In genomic region chr5:60492958-60493357, GRCh38 we compare ENCODE assay signal across 23 cellular contexts.
DNase-seq lines count a peak whose midpoint lies in the region; ATAC-seq and TF ChIP-seq lines count a peak whose summit lies in the region.
"Had no signal": no experiment of that assay in that cellular context is flagged by ENCODE, and none has a peak within 500 bp of the region (broad histone marks: within the 10 kb centered on the region; RNA-seq: fewer than 3 reads in every experiment).

No MANE protein-coding gene starts in this region.

- ATAC-seq in GM23338 = no peak
- ATAC-seq: activated CD4-positive, CD25-positive, alpha-beta regulatory T cell treated with anti-CD3 and anti-CD28 coated beads, Interleukin-2, amount 50 U/mL, for 24 hours had no signal

- H2AFZ ChIP-seq in GM23338 = no peak overlapping the region

- no peak overlapping the region for H3K4me2 ChIP-seq in GM23338

- H3K27ac Mint-ChIP-seq in HFFc6 (peak overlapping the region; percentile 25; the same call in 1 of the 2 replicates), GM23338 (no peak overlapping the region)
- H3K27ac Mint-ChIP-seq: activated T-helper 1 cell treated with anti-CD3 and anti-CD28 coated beads, Interleukin-12 subunit alpha, Interleukin-12 subunit beta, Interleukin-2, Interleukin-4 antibody, amounts not matched to agents 30 ng/mL and 10 ng/mL and 1 ng/mL, durations not matched to agents 14 hours and 24 hours and 36 hours; T-helper 2 cell treated with Interferon-gamma antibody and Interleukin-4, amounts not matched to agents 5 μg/mL and 100 μg/mL, for 36 hours had no signal

- DNase-seq in HFFc6 (peak; percentile 4), RPMI7951 (ENCODE audit: low read depth) (peak; percentile 56), fibroblast of mammary gland (ENCODE audit: low read depth) (peak; percentile 57), stromal cell of bone marrow (ENCODE audit: low read depth) (peak; percentile 55), GM23338 (ENCODE audit: low spot score) (no peak), caudate nucleus (lab: John Stamatoyannopoulos, UW) (no peak), GF-D8 (lab: John Stamatoyannopoulos, UW) (no peak)
- DNase-seq in activated naive CD4-positive, alpha-beta T cell treated with anti-CD3 and anti-CD28 coated beads, Interleukin-2, amount 50 U/mL, for 16 hours = no peak
- DNase-seq: dorsolateral prefrontal cortex; esophagus squamous epithelium; GOT3; hippocampal formation; KG1; kidney; mesendoderm; NCI-H1092 treated with DMSO at 0.1 percent for 48 hours; NCI-H526; stimulated activated CD4-positive, alpha-beta T cell treated with anti-CD3 and anti-CD28 coated beads, Interleukin-12 subunit alpha, Interleukin-12 subunit beta, amount 100 ng/mL, for 4 hours had no signal

- H3F3A ChIP-seq in GM23338 (replicated peaks; ENCODE audit: low read depth) = no peaks in the 10 kb centered on the region

- no peaks in the 10 kb centered on the region for H3K36me3 Mint-ChIP-seq in HFFc6 (ENCODE audit: low read depth)
- no peaks in the 10 kb centered on the region for H3K36me3 Mint-ChIP-seq in GM23338 (ENCODE audit: low read depth)

- no peaks in the 10 kb centered on the region for H3K79me2 ChIP-seq in GM23338 (replicated peaks; ENCODE audit: insufficient read depth)

- no peak overlapping the region for H3K4me3 ChIP-seq in fibroblast of mammary gland (ENCODE audit: control insufficient read depth, low read depth, low read length)
- no peak overlapping the region for H3K4me3 ChIP-seq in GM23338
- H3K4me3 ChIP-seq: dorsolateral prefrontal cortex, esophagus squamous epithelium, thoracic aorta had no signal

- H3K4me1 Mint-ChIP-seq in HFFc6 (ENCODE audit: low read depth) (peaks cover 34% of the 10 kb centered on the region), GM23338 (peaks cover 12% of the 10 kb centered on the region; the same call in 2 of the 3 replicates)

- no peak overlapping the region for H3K27ac ChIP-seq in GM23338 (ENCODE audit: low read depth)
- H3K27ac ChIP-seq in caudate nucleus (ENCODE audit: low read depth, low read length) = no peak overlapping the region

- no peaks in the 10 kb centered on the region for H3K27me3 ChIP-seq in GM23338 (ENCODE audit: insufficient read depth)
- H3K27me3 ChIP-seq: dorsolateral prefrontal cortex, esophagus squamous epithelium had no signal

- no peaks in the 10 kb centered on the region for H4K20me1 ChIP-seq in GM23338 (replicated peaks; ENCODE audit: insufficient read depth)

- no peaks in the 10 kb centered on the region for H3K9me3 Mint-ChIP-seq in HFFc6
- no peaks in the 10 kb centered on the region for H3K9me3 Mint-ChIP-seq in GM23338
- H3K9me3 Mint-ChIP-seq: activated T-helper 1 cell treated with anti-CD3 and anti-CD28 coated beads, Interleukin-12 subunit alpha, Interleukin-12 subunit beta, Interleukin-2, Interleukin-4 antibody, amounts not matched to agents 30 ng/mL and 10 ng/mL and 1 ng/mL, durations not matched to agents 14 hours and 24 hours and 36 hours; neural crest cell; T-helper 2 cell treated with Interferon-gamma antibody and Interleukin-4, amounts not matched to agents 5 μg/mL and 100 μg/mL, for 36 hours had no signal

- H3K27me3 Mint-ChIP-seq in HFFc6 (ENCODE audit: insufficient read depth) = no peaks in the 10 kb centered on the region; the same call in 1 of the 2 replicates
- no peaks in the 10 kb centered on the region for H3K27me3 Mint-ChIP-seq in GM23338 (ENCODE audit: insufficient read depth, low read depth, poor library complexity)

- no peaks in the 10 kb centered on the region for H3K9me2 ChIP-seq in GM23338 (ENCODE audit: insufficient read depth)

- H3K4me1 ChIP-seq in GM23338 (ENCODE audit: insufficient read depth) = peaks cover 4% of the 10 kb centered on the region; the same call in 1 of the 2 replicates

- no peaks in the 10 kb centered on the region for H3K36me3 ChIP-seq in GM23338 (ENCODE audit: insufficient read depth)
- H3K36me3 ChIP-seq: esophagus squamous epithelium, thoracic aorta had no signal

- H3K4me3 Mint-ChIP-seq in HFFc6 (no peak overlapping the region), GM23338 (no peak overlapping the region)
- H3K4me3 Mint-ChIP-seq: activated T-helper 1 cell treated with anti-CD3 and anti-CD28 coated beads, Interleukin-12 subunit alpha, Interleukin-12 subunit beta, Interleukin-2, Interleukin-4 antibody, amounts not matched to agents 30 ng/mL and 10 ng/mL and 1 ng/mL, durations not matched to agents 14 hours and 24 hours and 36 hours; neural crest cell; T-helper 2 cell treated with Interferon-gamma antibody and Interleukin-4, amounts not matched to agents 5 μg/mL and 100 μg/mL, for 36 hours had no signal

- TF ChIP-seq CTCF in HFFc6 (IDR thresholded peaks at IDR 0.05) (no peak), fibroblast of mammary gland (conservative IDR thresholded peaks at IDR 0.05; ENCODE audit: control insufficient read depth, insufficient read depth, low read depth, low read length) (no peak), GM23338 (conservative IDR thresholded peaks at IDR 0.05; ENCODE audit: low read depth in 2 of 2) (no peak)

TF ChIP-seq in GM23338, 12 proteins besides CTCF, POLR2A, EP300 and RAD21 (continues in another document):
- no peak for TF ChIP-seq ZNF462 (CRISPR knock-in tag; IDR thresholded peaks at IDR 0.05)
- no peak for TF ChIP-seq EZH2phosphoT487 (IDR thresholded peaks at IDR 0.05; ENCODE audit: unreplicated experiment)
- TF ChIP-seq NANOG (IDR thresholded peaks at IDR 0.05; ENCODE audit: borderline replicate concordance) = no peak
- TF ChIP-seq ZNF114 (CRISPR knock-in tag; IDR thresholded peaks at IDR 0.05) = no peak
- TF ChIP-seq EZH2 (IDR thresholded peaks at IDR 0.05; ENCODE audit: low read depth, unreplicated experiment) = no peak
- no peak for TF ChIP-seq ETS1 (IDR thresholded peaks at IDR 0.05)
- no peak for TF ChIP-seq JUNB (IDR thresholded peaks at IDR 0.05; ENCODE audit: unreplicated experiment)
- TF ChIP-seq ZNF331 (CRISPR knock-in tag; IDR thresholded peaks at IDR 0.05; ENCODE audit: low read depth) = no peak

Comparison
In these comparisons a context has a peak if more than half of its experiments do, and no peak if none do; other contexts are left out.
1. DNase-seq: peak in HFFc6 (single experiment), RPMI7951 (single experiment), fibroblast of mammary gland (single experiment) and stromal cell of bone marrow (single experiment); none in GM23338 (single experiment), caudate nucleus (0 of 61), GF-D8 (single experiment) and activated naive CD4-positive, alpha-beta T cell treated with anti-CD3 and anti-CD28 coated beads, Interleukin-2, amount 50 U/mL, for 16 hours (single experiment).